ENCODE assay signal across 20 cellular contexts in genomic region chr4:19213388-19213787, GRCh38.
DNase-seq lines count a peak whose midpoint lies in the region; ATAC-seq and TF ChIP-seq lines count a peak whose summit lies in the region.
"Had no signal": no experiment of that assay in that cellular context is flagged by ENCODE, and none has a peak within 500 bp of the region (broad histone marks: within the 10 kb centered on the region; RNA-seq: fewer than 3 reads in every experiment).

No MANE protein-coding gene starts in this region.

- no peaks in the 10 kb centered on the region for H3K36me3 Mint-ChIP-seq in mesothelial cell of epicardium
- H3K36me3 Mint-ChIP-seq: CD4-positive, alpha-beta memory T cell had no signal

- no peaks in the 10 kb centered on the region for H3K36me3 ChIP-seq in ACC112 (ENCODE audit: insufficient read depth, low read length)
- H3K36me3 ChIP-seq: upper lobe of right lung had no signal

- TF ChIP-seq CTCF in mesothelial cell of epicardium (IDR thresholded peaks at IDR 0.05; ENCODE audit: unreplicated experiment), result no peak

- peak overlapping the region; percentile 88 for H3K27ac Mint-ChIP-seq in mesothelial cell of epicardium
- H3K27ac Mint-ChIP-seq: CD4-positive, alpha-beta memory T cell had no signal

- no peak overlapping the region for H3K4me3 Mint-ChIP-seq in mesothelial cell of epicardium
- H3K4me3 Mint-ChIP-seq: CD4-positive, alpha-beta memory T cell had no signal

- H3K4me1 ChIP-seq in ACC112 (ENCODE audit: control insufficient read depth, insufficient read depth, low read length, unreplicated experiment), result peaks cover 6% of the 10 kb centered on the region
- H3K4me1 ChIP-seq: foreskin keratinocyte, upper lobe of right lung had no signal

- peaks cover 20% of the 10 kb centered on the region for H3K4me1 Mint-ChIP-seq in mesothelial cell of epicardium
- H3K4me1 Mint-ChIP-seq: CD4-positive, alpha-beta memory T cell had no signal

- peak; percentile 73 for DNase-seq in M059J (ENCODE audit: low read depth)
- peak; percentile 15 for DNase-seq in brain pericyte (ENCODE audit: low read depth, low spot score)
- no peak for DNase-seq in mesothelial cell of epicardium (ENCODE audit: low spot score in 2 of 2, unreplicated experiment in 2 of 2)
- no peak for DNase-seq in islet precursor cell
- DNase-seq: activated effector memory CD4-positive, alpha-beta T cell treated with Interleukin-2 at 50 U/mL for 16 hours; amniotic stem cell; CD4-positive, alpha-beta memory T cell; foreskin keratinocyte; left cardiac atrium; NCI-H2029; NCI-H526; PC-3; T1000; upper lobe of right lung had no signal

- H3K4me3 ChIP-seq in ACC112 (ENCODE audit: low read depth, low read length), result no peak overlapping the region
- H3K4me3 ChIP-seq: K562, upper lobe of right lung had no signal

- H3K27me3 Mint-ChIP-seq in mesothelial cell of epicardium (ENCODE audit: low read depth), result no peaks in the 10 kb centered on the region
- H3K27me3 Mint-ChIP-seq: CD4-positive, alpha-beta memory T cell had no signal

- peak overlapping the region; percentile 74 for H2AFZ ChIP-seq in ACC112 (ENCODE audit: low read length, unreplicated experiment)

- no peak overlapping the region for H3K27ac ChIP-seq in ACC112 (ENCODE audit: low read depth, low read length)
- H3K27ac ChIP-seq: foreskin keratinocyte, upper lobe of right lung had no signal

- ATAC-seq in GM18873 (IDR thresholded peaks at IDR 0.05; ENCODE audit: low FRiP score, unreplicated experiment) (no peak), HG02981 (IDR thresholded peaks at IDR 0.05; ENCODE audit: unreplicated experiment) (no peak), GM21528 (IDR thresholded peaks at IDR 0.05; ENCODE audit: low FRiP score, unreplicated experiment) (no peak)
- ATAC-seq: foreskin keratinocyte, K562, left cardiac atrium, PC-3, sciatic nerve, upper lobe of right lung had no signal

- peaks cover 19% of the 10 kb centered on the region for H3K9me3 Mint-ChIP-seq in mesothelial cell of epicardium

- no peaks in the 10 kb centered on the region for H3K27me3 ChIP-seq in ACC112 (ENCODE audit: insufficient read depth, low read length)
- H3K27me3 ChIP-seq: foreskin keratinocyte, upper lobe of right lung had no signal

- no peaks in the 10 kb centered on the region for H3K79me2 ChIP-seq in ACC112 (ENCODE audit: control insufficient read depth, insufficient read depth, low read length, unreplicated experiment)

Comparison
In these comparisons a context has a peak if more than half of its experiments do, and no peak if none do; other contexts are left out.
1. DNase-seq: peak in M059J (single experiment) and brain pericyte (single experiment); none in mesothelial cell of epicardium (0 of 2) and islet precursor cell (single experiment).